ENCODE assay signal across 8 cellular contexts in the genomic region with DNA sequence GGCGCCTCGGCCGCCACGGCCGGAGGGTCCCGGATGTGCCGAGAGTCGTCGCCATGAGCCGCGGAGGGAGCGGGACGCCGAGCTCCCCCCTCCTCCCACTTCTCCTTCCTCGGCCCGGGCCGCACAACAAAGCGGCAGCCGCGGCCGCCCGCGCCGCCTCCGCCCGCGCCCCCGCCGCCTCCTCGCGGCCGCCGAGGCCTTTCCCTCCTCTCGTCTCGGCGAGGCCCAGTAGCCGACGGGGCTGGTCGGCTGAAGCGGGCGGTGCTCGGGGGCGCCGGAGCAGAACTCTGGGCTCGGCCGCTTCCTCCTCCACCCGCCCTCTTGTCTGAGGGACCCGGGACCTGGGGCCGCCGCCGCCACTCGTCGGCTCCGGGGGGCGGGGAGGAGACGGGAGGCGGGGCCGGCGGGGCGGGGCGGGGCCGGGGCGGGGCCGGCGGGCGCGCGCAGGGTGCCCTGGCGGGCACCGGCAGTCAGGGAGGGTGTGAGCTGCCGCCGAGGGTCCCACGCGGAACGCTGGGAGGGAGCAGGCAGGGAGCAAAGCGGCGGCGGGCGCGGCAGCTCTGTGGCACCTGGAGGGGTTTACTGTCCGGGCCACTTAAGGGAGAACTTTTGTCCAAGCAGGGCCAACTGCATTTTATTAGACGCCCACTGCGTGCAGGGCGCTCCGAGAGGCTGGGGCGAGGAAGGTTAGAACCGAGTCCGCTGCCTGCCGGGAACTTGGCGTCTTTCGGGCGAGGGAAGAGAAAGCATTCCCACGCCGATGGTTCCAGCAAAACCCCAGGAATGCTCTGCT. TPM values are rescaled to one million over a fixed set of nuclear protein-coding genes. Genes with fewer than 3 reads are reported as not detected.
DNase-seq lines count a peak whose midpoint lies in the region; ATAC-seq and TF ChIP-seq lines count a peak whose summit lies in the region.

TSS of gene SMURF2 (minus strand) at position 327 of the 793 bp plus-strand sequence. CDS start 427 bp downstream, outside the sequence.

- H3K4me1 Mint-ChIP-seq in activated T-helper 1 cell treated with anti-CD3 and anti-CD28 coated beads, Interleukin-12 subunit alpha, Interleukin-12 subunit beta, Interleukin-2, Interleukin-4 antibody, amounts not matched to agents 30 ng/mL and 10 ng/mL and 1 ng/mL, durations not matched to agents 14 hours and 24 hours and 36 hours (ENCODE audit: low read depth): peaks cover 28% of the 10 kb centered on the region
- H3K4me1 Mint-ChIP-seq in natural killer cell treated with Interleukin-12 subunit alpha and Interleukin-12 subunit beta and Interleukin-15 and Interleukin-18, amount 100 ng/mL, for 72 hours (ENCODE audit: low read depth in 2 of 2): peaks cover 21 to 31% of the 10 kb centered on the region in 2 donors

- no peaks in the 10 kb centered on the region for H3K27me3 ChIP-seq in fibroblast of lung (ENCODE audit: control insufficient read depth, insufficient read depth, low read length)

- H3K4me2 ChIP-seq in fibroblast of lung (ENCODE audit: extremely low read depth, insufficient read depth, low read length): peak within 1 kb of the TSS; percentile 73

- peak within 1 kb of the TSS; percentile 89 for H3K9ac ChIP-seq in fibroblast of lung (ENCODE audit: insufficient read depth, low read length)

- ATAC-seq in GM19463 (IDR thresholded peaks at IDR 0.05; ENCODE audit: unreplicated experiment): peak; percentile 86
- ATAC-seq in natural killer cell treated with Interleukin-12 subunit alpha and Interleukin-12 subunit beta and Interleukin-15 and Interleukin-18, amount 100 ng/mL, for 72 hours: peak; percentile 95 to 96

- no peak for TF ChIP-seq CTCF in fibroblast of lung (conservative IDR thresholded peaks at IDR 0.05 in 1 of 2, IDR thresholded peaks at IDR 0.05 in 1 of 2; ENCODE audit: low read depth in 1 of 2, low read length in 2 of 2)

- peaks cover 3% of the 10 kb centered on the region for H4K20me1 ChIP-seq in fibroblast of lung (ENCODE audit: control insufficient read depth, extremely low read depth, insufficient read depth, low read length)

- H3K9me3 Mint-ChIP-seq in activated T-helper 1 cell treated with anti-CD3 and anti-CD28 coated beads, Interleukin-12 subunit alpha, Interleukin-12 subunit beta, Interleukin-2, Interleukin-4 antibody, amounts not matched to agents 30 ng/mL and 10 ng/mL and 1 ng/mL, durations not matched to agents 14 hours and 24 hours and 36 hours: no peaks in the 10 kb centered on the region
- H3K9me3 Mint-ChIP-seq in natural killer cell treated with Interleukin-12 subunit alpha and Interleukin-12 subunit beta and Interleukin-15 and Interleukin-18, amount 100 ng/mL, for 72 hours: no peaks in the 10 kb centered on the region

- DNase-seq in D341Med (ENCODE audit: low spot score): peak; percentile 99
- peak; percentile 83 for DNase-seq in HK-2 (ENCODE audit: unreplicated experiment)
- peak; percentile 74 for DNase-seq in activated T-helper 1 cell treated with anti-CD3 and anti-CD28 coated beads, Interleukin-12 subunit alpha, Interleukin-12 subunit beta, Interleukin-2, Interleukin-4 antibody, amounts not matched to agents 30 ng/mL and 10 ng/mL and 1 ng/mL, durations not matched to agents 14 hours and 24 hours and 36 hours (ENCODE audit: low spot score)
- peak; percentile 53 to 63 for DNase-seq in fibroblast of lung (ENCODE audit: low read depth in 2 of 2)
- peak; percentile 87 for DNase-seq in natural killer cell treated with Interleukin-12 subunit alpha and Interleukin-12 subunit beta and Interleukin-15 and Interleukin-18, amount 100 ng/mL, for 72 hours (ENCODE audit: low spot score)
- DNase-seq in stimulated activated naive CD4-positive, alpha-beta T cell treated with Interleukin-2 at 50 U/mL for 16 hours (lab: John Stamatoyannopoulos, UW): peak; percentile 71

- H3K27ac ChIP-seq in fibroblast of lung (ENCODE audit: insufficient read depth, low read length): peak within 1 kb of the TSS; percentile 86

- peaks cover 2% of the 10 kb centered on the region for H3K36me3 Mint-ChIP-seq in activated T-helper 1 cell treated with anti-CD3 and anti-CD28 coated beads, Interleukin-12 subunit alpha, Interleukin-12 subunit beta, Interleukin-2, Interleukin-4 antibody, amounts not matched to agents 30 ng/mL and 10 ng/mL and 1 ng/mL, durations not matched to agents 14 hours and 24 hours and 36 hours (ENCODE audit: low read depth)
- H3K36me3 Mint-ChIP-seq in natural killer cell treated with Interleukin-12 subunit alpha and Interleukin-12 subunit beta and Interleukin-15 and Interleukin-18, amount 100 ng/mL, for 72 hours: no peaks in the 10 kb centered on the region

- peaks cover 4% of the 10 kb centered on the region for H3K27me3 Mint-ChIP-seq in activated T-helper 1 cell treated with anti-CD3 and anti-CD28 coated beads, Interleukin-12 subunit alpha, Interleukin-12 subunit beta, Interleukin-2, Interleukin-4 antibody, amounts not matched to agents 30 ng/mL and 10 ng/mL and 1 ng/mL, durations not matched to agents 14 hours and 24 hours and 36 hours (ENCODE audit: insufficient read depth)
- H3K27me3 Mint-ChIP-seq in natural killer cell treated with Interleukin-12 subunit alpha and Interleukin-12 subunit beta and Interleukin-15 and Interleukin-18, amount 100 ng/mL, for 72 hours: no peaks in the 10 kb centered on the region

- peak within 1 kb of the TSS; percentile 97 for H3K27ac Mint-ChIP-seq in activated T-helper 1 cell treated with anti-CD3 and anti-CD28 coated beads, Interleukin-12 subunit alpha, Interleukin-12 subunit beta, Interleukin-2, Interleukin-4 antibody, amounts not matched to agents 30 ng/mL and 10 ng/mL and 1 ng/mL, durations not matched to agents 14 hours and 24 hours and 36 hours
- peak within 1 kb of the TSS; percentile 78 to 94 for H3K27ac Mint-ChIP-seq in natural killer cell treated with Interleukin-12 subunit alpha and Interleukin-12 subunit beta and Interleukin-15 and Interleukin-18, amount 100 ng/mL, for 72 hours

- intact Hi-C loops in activated T-helper 1 cell treated with anti-CD3 and anti-CD28 coated beads, Interleukin-12 subunit alpha, Interleukin-12 subunit beta, Interleukin-2, Interleukin-4 antibody, amounts not matched to agents 30 ng/mL and 10 ng/mL and 1 ng/mL, durations not matched to agents 14 hours and 24 hours and 36 hours (cut with micrococcal nuclease): loop anchor here (1.0 to 5.0 kb wide), 4 partner anchors 50 to 399 kb away; partner anchors contain the start of genes CEP95, DDX5, POLG2 and TEX2

- peak within 1 kb of the TSS; percentile 2 for H2AFZ ChIP-seq in fibroblast of lung (ENCODE audit: low read length)

- H3K4me3 Mint-ChIP-seq in activated T-helper 1 cell treated with anti-CD3 and anti-CD28 coated beads, Interleukin-12 subunit alpha, Interleukin-12 subunit beta, Interleukin-2, Interleukin-4 antibody, amounts not matched to agents 30 ng/mL and 10 ng/mL and 1 ng/mL, durations not matched to agents 14 hours and 24 hours and 36 hours: peak within 1 kb of the TSS; percentile 95
- H3K4me3 Mint-ChIP-seq in natural killer cell treated with Interleukin-12 subunit alpha and Interleukin-12 subunit beta and Interleukin-15 and Interleukin-18, amount 100 ng/mL, for 72 hours: peak within 1 kb of the TSS; percentile 95

- peaks cover 53% of the 10 kb centered on the region for H3K79me2 ChIP-seq in fibroblast of lung (ENCODE audit: control insufficient read depth, insufficient read depth, low read length)

- H3K9me3 ChIP-seq in fibroblast of lung (ENCODE audit: control insufficient read depth, insufficient read depth, low read depth, low read length): no peaks in the 10 kb centered on the region

- peak within 1 kb of the TSS; percentile 82 to 94 (median 88) for H3K4me3 ChIP-seq in fibroblast of lung (replicated peaks in 1 of 4; ENCODE audit: control extremely low read depth in 1 of 4, insufficient read depth in 1 of 4, low read depth in 3 of 4, low read length in 4 of 4)

- peaks cover 8% of the 10 kb centered on the region for H3K4me1 ChIP-seq in fibroblast of lung (ENCODE audit: control insufficient read depth, extremely low read depth, insufficient read depth, low read length)

- H3K36me3 ChIP-seq in fibroblast of lung (ENCODE audit: control insufficient read depth, insufficient read depth, low read length): peaks cover 1% of the 10 kb centered on the region

TF ChIP-seq in PFSK-1, 5 proteins besides CTCF, POLR2A, EP300 and RAD21 (continues in another document):
- TF ChIP-seq REST (IDR thresholded peaks at IDR 0.05; ENCODE audit: insufficient read depth in 1 of 2, low read depth in 2 of 2, low read length in 2 of 2): no peak

RNA-seq across cellular contexts. Expression of gene SMURF2, which starts in this region (rescaled TPM):
- 8.3 TPM for polyA plus RNA-seq in PFSK-1 (2012; ENCODE audit: insufficient read length, low read depth)
- 10.8 and 11.1 TPM in 2 replicates for total RNA-seq in activated T-helper 1 cell treated with anti-CD3 and anti-CD28 coated beads, Interleukin-12 subunit alpha, Interleukin-12 subunit beta, Interleukin-2, Interleukin-4 antibody, amounts not matched to agents 30 ng/mL and 10 ng/mL and 1 ng/mL, durations not matched to agents 14 hours and 24 hours and 36 hours
- 71.7 and 108 TPM in 2 replicates for total RNA-seq in fibroblast of lung
- polyA plus RNA-seq in fibroblast of lung: 96.3 and 103 TPM in 2 replicates
- polyA plus RNA-seq in fibroblast of lung (2012): 75.4 and 85.6 TPM in 2 replicates
- polyA minus RNA-seq in fibroblast of lung (ENCODE audit: low replicate concordance): 28.3 and 42.8 TPM in 2 replicates
- 10 to 100 TPM; 18.0 to 26.1 TPM for total RNA-seq in natural killer cell treated with Interleukin-12 subunit alpha and Interleukin-12 subunit beta and Interleukin-15 and Interleukin-18, amount 100 ng/mL, for 72 hours

Comparison
In these comparisons a context has a peak if more than half of its experiments do, and no peak if none do; other contexts are left out.
1. Peak in every context shown above with its lines: DNase-seq, ATAC-seq, H3K4me3 ChIP-seq and H3K27ac ChIP-seq.